In genomic region chr5:157309796-157310195, GRCh38 we compare ENCODE assay signal across 1 cellular context.
TF ChIP-seq lines count a peak whose summit lies in the region.

No MANE protein-coding gene starts in this region.

TF ChIP-seq in GM23338, 12 proteins besides CTCF, POLR2A, EP300 and RAD21 (continued from another document):
- TF ChIP-seq CREB1 (CRISPR knock-in tag; IDR thresholded peaks at IDR 0.05; ENCODE audit: low read depth) (no peak), ZNF114 (CRISPR knock-in tag; IDR thresholded peaks at IDR 0.05) (no peak), ZNF331 (CRISPR knock-in tag; IDR thresholded peaks at IDR 0.05; ENCODE audit: low read depth) (no peak), ZNF462 (CRISPR knock-in tag; IDR thresholded peaks at IDR 0.05) (no peak), EZH2phosphoT487 (IDR thresholded peaks at IDR 0.05; ENCODE audit: unreplicated experiment) (no peak), POLR2AphosphoS5 (IDR thresholded peaks at IDR 0.05; ENCODE audit: low read depth) (no peak), ETS1 (IDR thresholded peaks at IDR 0.05) (no peak)
